26 cellular contexts compared by ENCODE assay signal in genomic region chr2:150066490-150066889, GRCh38.
"Had no signal": no experiment of that assay in that cellular context is flagged by ENCODE, and none has a peak within 500 bp of the region (broad histone marks: within the 10 kb centered on the region; RNA-seq: fewer than 3 reads in every experiment).

No MANE protein-coding gene starts in this region.

- H3K4me3 ChIP-seq: stomach, suprapubic skin, testis, thoracic aorta, thyroid gland, tibial artery, tibial nerve, transverse colon, upper lobe of left lung, upper lobe of right lung, uterus, vagina had no signal

- H3K27ac ChIP-seq: stomach, suprapubic skin, testis, thoracic aorta, thyroid gland, tibial artery, tibial nerve, transverse colon, upper lobe of left lung, upper lobe of right lung, uterus, vagina had no signal

- H3K9me3 ChIP-seq: stomach, suprapubic skin, testis, thoracic aorta, thyroid gland, tibial artery, transverse colon, upper lobe of left lung, upper lobe of right lung, uterus, vagina had no signal

- ATAC-seq: stimulated activated effector memory CD8-positive, alpha-beta T cell treated with anti-CD3 and anti-CD28 coated beads, Interleukin-12 subunit alpha, Interleukin-12 subunit beta, amount 100 ng/mL, for 72 hours; stimulated activated memory B cell treated with anti-CD40 and anti-IgM and Interleukin-4, amounts not matched to agents 10 μg/mL and 1 μg/mL and 100 μg/mL, for 72 hours; stimulated activated naive B cell treated with anti-CD40 and anti-IgM and Interleukin-4, amounts not matched to agents 10 μg/mL and 1 μg/mL and 100 μg/mL, for 72 hours; stimulated activated naive CD8-positive, alpha-beta T cell treated with anti-CD3 and anti-CD28 coated beads, Interleukin-15, amount 100 ng/mL, for 72 hours; stimulated activated naive CD8-positive, alpha-beta T cell treated with anti-CD3 and anti-CD28 coated beads, Interleukin-15, Interleukin-2, amounts not matched to agents 100 U/mL and 50 U/mL, for 24 hours; upper lobe of right lung had no signal

- H3K27me3 ChIP-seq: stomach, suprapubic skin, testis, thyroid gland, tibial artery, tibial nerve, transverse colon, upper lobe of left lung, upper lobe of right lung, uterus, vagina had no signal

- DNase-seq: stimulated activated CD4-positive, alpha-beta T cell treated with anti-CD3 and anti-CD28 coated beads, Interleukin-2, amount 100 ng/mL, for 48 hours; stimulated activated CD4-positive, alpha-beta T cell treated with anti-CD3 and anti-CD28 coated beads, Interleukin-4, amount 100 ng/mL, for 1 hour; stimulated activated CD4-positive, alpha-beta T cell treated with anti-CD3 and anti-CD28 coated beads, Interleukin-4, amount 100 ng/mL, for 24 hours; stimulated activated CD4-positive, alpha-beta T cell treated with anti-CD3 and anti-CD28 coated beads, Interleukin-4, amount 100 ng/mL, for 4 hours; stimulated activated CD8-positive, alpha-beta memory T cell treated with anti-CD3 and anti-CD28 coated beads, Interleukin-4, amount 100 ng/mL, for 48 hours; stimulated activated naive B cell treated with anti-CD40 and anti-IgM and Interleukin-4, amounts not matched to agents 10 μg/mL and 1 μg/mL and 100 μg/mL, for 72 hours; stimulated activated naive CD4-positive, alpha-beta T cell; stimulated activated naive CD4-positive, alpha-beta T cell treated with Interleukin-2 at 50 U/mL for 16 hours; stimulated activated naive CD8-positive, alpha-beta T cell treated with anti-CD3 and anti-CD28 coated beads, Interleukin-15, amount 100 ng/mL, for 72 hours; stimulated activated naive CD8-positive, alpha-beta T cell treated with anti-CD3 and anti-CD28 coated beads, Interleukin-15, Interleukin-2, amounts not matched to agents 100 U/mL and 50 U/mL, for 24 hours; stomach; substantia nigra; testis; thyroid gland; tibial artery; transverse colon; trophoblast cell; upper lobe of left lung; upper lobe of right lung; uterus had no signal

- H3K36me3 ChIP-seq: stomach, suprapubic skin, thoracic aorta, thyroid gland, tibial artery, tibial nerve, transverse colon, upper lobe of left lung, upper lobe of right lung, uterus, vagina had no signal
